24 cellular contexts compared by ENCODE assay signal in genomic region chrX:39504227-39504626, GRCh38.
"Had no signal": no experiment of that assay in that cellular context is flagged by ENCODE, and none has a peak within 500 bp of the region (broad histone marks: within the 10 kb centered on the region; RNA-seq: fewer than 3 reads in every experiment).

No MANE protein-coding gene starts in this region.

- H3K4me1 Mint-ChIP-seq: immature natural killer cell had no signal

- H3K27ac ChIP-seq: left lung, lower lobe of right lung, right atrium auricular region, skin epidermis, upper lobe of left lung, vagina had no signal

- H3K9me3 ChIP-seq: lower lobe of right lung had no signal

- ATAC-seq: left colon; left lung; lower lobe of right lung; naive thymus-derived CD8-positive, alpha-beta T cell; stimulated activated naive B cell treated with anti-CD40 and anti-IgM and Interleukin-4, amounts not matched to agents 10 μg/mL and 1 μg/mL and 100 μg/mL, for 72 hours; stimulated activated naive CD8-positive, alpha-beta T cell treated with anti-CD3 and anti-CD28 coated beads, Interleukin-15, Interleukin-2, amounts not matched to agents 100 U/mL and 50 U/mL, for 24 hours had no signal

- H3K27ac Mint-ChIP-seq: immature natural killer cell; progenitor cell of endocrine pancreas; stimulated activated naive B cell treated with anti-CD40 and anti-IgM and Interleukin-4, amounts not matched to agents 10 μg/mL and 1 μg/mL and 100 μg/mL, for 72 hours had no signal

- H3K36me3 Mint-ChIP-seq: immature natural killer cell; naive thymus-derived CD8-positive, alpha-beta T cell had no signal

- H3K4me3 Mint-ChIP-seq: immature natural killer cell; naive thymus-derived CD8-positive, alpha-beta T cell; nephron; neural crest cell; stimulated activated naive B cell treated with anti-CD40 and anti-IgM and Interleukin-4, amounts not matched to agents 10 μg/mL and 1 μg/mL and 100 μg/mL, for 72 hours had no signal

- H3K27me3 Mint-ChIP-seq: naive thymus-derived CD8-positive, alpha-beta T cell; progenitor cell of endocrine pancreas had no signal

- DNase-seq: hypothalamus; immature natural killer cell; kidney; left colon; left lung; lower lobe of right lung; mammary epithelial cell; naive thymus-derived CD8-positive, alpha-beta T cell; nucleus accumbens; stimulated activated CD4-positive, alpha-beta T cell treated with anti-CD3 and anti-CD28 coated beads, Interleukin-12 subunit alpha, Interleukin-12 subunit beta, amount 100 ng/mL, for 4 hours; stimulated activated CD4-positive, alpha-beta T cell treated with anti-CD3 and anti-CD28 coated beads, Interleukin-15, amount 100 ng/mL, for 24 hours; stimulated activated CD4-positive, alpha-beta T cell treated with anti-CD3 and anti-CD28 coated beads, Interleukin-2, amount 100 ng/mL, for 24 hours; stimulated activated CD4-positive, alpha-beta T cell treated with anti-CD3 and anti-CD28 coated beads, Interleukin-4, amount 100 ng/mL, for 1 hour; stimulated activated naive B cell treated with anti-CD40 and anti-IgM and Interleukin-4, amounts not matched to agents 10 μg/mL and 1 μg/mL and 100 μg/mL, for 72 hours; stimulated activated naive CD8-positive, alpha-beta T cell treated with anti-CD3 and anti-CD28 coated beads, Interleukin-15, Interleukin-2, amounts not matched to agents 100 U/mL and 50 U/mL, for 24 hours; substantia nigra; upper lobe of left lung had no signal

- H3K4me3 ChIP-seq: left lung, lower lobe of right lung, right atrium auricular region, skin epidermis, tibial nerve, upper lobe of left lung, vagina had no signal

- H3K36me3 ChIP-seq: left lung, lower lobe of right lung, right atrium auricular region, tibial nerve, upper lobe of left lung, vagina had no signal
